Comparison of ENCODE assay signal across 8 cellular contexts in the genomic region with DNA sequence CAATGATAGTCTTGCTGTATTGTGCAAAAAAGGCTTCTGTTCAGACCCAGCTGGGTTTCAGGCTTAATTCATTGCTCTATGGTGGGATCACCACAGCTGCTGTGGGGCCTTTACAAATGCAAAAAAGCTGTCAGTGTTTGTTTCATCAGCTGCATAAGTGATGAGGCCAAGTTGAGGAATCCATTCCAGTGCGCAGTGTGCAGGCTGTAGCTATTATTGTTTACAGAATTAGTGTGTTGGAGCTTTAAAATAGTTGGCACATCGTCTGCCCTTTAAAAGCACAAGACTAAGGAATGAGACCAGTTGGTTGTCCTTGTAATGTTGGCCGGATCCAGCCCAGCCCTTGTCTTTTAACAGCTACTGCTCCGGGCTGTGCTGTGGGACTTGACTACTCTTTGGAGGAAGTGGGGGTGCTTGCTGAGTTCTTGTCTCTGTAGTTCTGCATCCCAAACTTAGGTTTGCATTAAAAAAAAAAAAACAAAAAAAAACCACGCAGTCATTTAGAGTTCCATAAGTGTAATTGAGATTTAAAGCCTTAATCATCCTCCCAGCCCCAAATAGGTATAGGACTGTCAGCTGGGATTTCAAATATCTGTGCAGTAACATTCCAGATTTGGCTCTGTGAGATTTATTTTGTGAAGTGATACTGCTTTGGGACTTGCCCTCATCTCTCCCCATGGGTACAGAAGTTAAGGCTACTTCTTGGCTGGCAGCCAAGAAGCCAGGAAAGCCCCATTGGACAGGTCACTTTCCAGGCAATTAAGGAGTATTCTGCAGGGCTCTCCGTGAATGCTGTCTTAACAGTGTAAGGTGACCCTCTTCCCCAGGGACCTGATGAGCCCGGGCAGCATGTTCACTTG. TPM values are rescaled to one million over a fixed set of nuclear protein-coding genes. Genes with fewer than 3 reads are reported as not detected.
DNase-seq lines count a peak whose midpoint lies in the region; ATAC-seq and TF ChIP-seq lines count a peak whose summit lies in the region.

No MANE protein-coding gene starts in this region.

- CTCF ChIA-PET in SK-N-SH (lab: Yijun Ruan, JAX), result interaction anchor here (1.1 kb wide), 1 partner anchor 23 kb away, joined by 4 read pairs; no protein-coding TSS in a partner anchor

- H3K4me2 ChIP-seq in SK-N-SH, result no peak overlapping the region

- H3K9me3 Mint-ChIP-seq in activated naive CD8-positive, alpha-beta T cell treated with anti-CD3 and anti-CD28 coated beads, Interleukin-2, amount 50 U/mL, for 24 hours, result no peaks in the 10 kb centered on the region

- no peak for TF ChIP-seq RAD21 in SK-N-SH (IDR thresholded peaks at IDR 0.05; ENCODE audit: low read length)

- intact Hi-C loops in spleen (cut with DNase I; ENCODE audit: low total_unique reads), result no loop called here

- POLR2A ChIA-PET in SK-N-SH (lab: Yijun Ruan, JAX), result no interaction called here

- H3K27ac Mint-ChIP-seq in activated naive CD8-positive, alpha-beta T cell treated with anti-CD3 and anti-CD28 coated beads, Interleukin-2, amount 50 U/mL, for 24 hours, result peak overlapping the region; percentile 6

- H3K4me3 Mint-ChIP-seq in activated naive CD8-positive, alpha-beta T cell treated with anti-CD3 and anti-CD28 coated beads, Interleukin-2, amount 50 U/mL, for 24 hours, result peak overlapping the region; percentile 16

- WGBS in SK-N-SH (ENCODE audit: low lambda C conversion rate), result 85% methylated on average over 6 of the region's 7 CpGs
- WGBS in spleen, 5 donors, result 29 to 34% (median 32%) methylated on average over 7 of the region's 7 CpGs

- H3K27ac ChIP-seq in SK-N-SH (ENCODE audit: low read depth in 2 of 2, low read length in 1 of 2) (no peak overlapping the region), iPS-18a (ENCODE audit: low read length) (no peak overlapping the region), spleen (peak overlapping the region in 6 of 8 donors; percentile 33 to 74 (median 45))

- no peaks in the 10 kb centered on the region for H3K27me3 Mint-ChIP-seq in activated naive CD8-positive, alpha-beta T cell treated with anti-CD3 and anti-CD28 coated beads, Interleukin-2, amount 50 U/mL, for 24 hours

- H3K36me3 Mint-ChIP-seq in activated naive CD8-positive, alpha-beta T cell treated with anti-CD3 and anti-CD28 coated beads, Interleukin-2, amount 50 U/mL, for 24 hours (ENCODE audit: low read depth), result peaks cover 22% of the 10 kb centered on the region

- H4K20me1 ChIP-seq in SK-N-SH (ENCODE audit: insufficient read depth), result peaks cover 22% of the 10 kb centered on the region

- TF ChIP-seq POLR2A in spleen (IDR thresholded peaks at IDR 0.05), result no peak

- peaks cover 92% of the 10 kb centered on the region for H3K4me1 Mint-ChIP-seq in activated naive CD8-positive, alpha-beta T cell treated with anti-CD3 and anti-CD28 coated beads, Interleukin-2, amount 50 U/mL, for 24 hours

- no peaks in the 10 kb centered on the region for H3K9me3 ChIP-seq in SK-N-SH
- no peaks in the 10 kb centered on the region for H3K9me3 ChIP-seq in iPS-18a (ENCODE audit: control insufficient read depth, low read depth, low read length)
- no peaks in the 10 kb centered on the region for H3K9me3 ChIP-seq in spleen

- DNase-seq in SK-N-SH, result no peak
- DNase-seq in activated naive CD8-positive, alpha-beta T cell treated with anti-CD3 and anti-CD28 coated beads, Interleukin-2, amount 50 U/mL, for 24 hours, result no peak
- no peak for DNase-seq in spleen
- no peak for DNase-seq in NCI-H2171 (lab: John Stamatoyannopoulos, UW)
- DNase-seq in DMS53 (lab: John Stamatoyannopoulos, UW), result no peak

- peaks cover 69% of the 10 kb centered on the region for H3K79me2 ChIP-seq in SK-N-SH (ENCODE audit: insufficient read depth)

- H2AFZ ChIP-seq in SK-N-SH (ENCODE audit: low read depth), result no peak overlapping the region

- no peak for ATAC-seq in SK-N-SH treated with all-trans-retinoic acid at 6 μM for 48 hours
- no peak for ATAC-seq in activated naive CD8-positive, alpha-beta T cell treated with anti-CD3 and anti-CD28 coated beads, Interleukin-2, amount 50 U/mL, for 24 hours
- ATAC-seq in HG03354 (IDR thresholded peaks at IDR 0.05; ENCODE audit: poor library complexity, severe bottlenecking, unreplicated experiment), result no peak

- H3K9ac ChIP-seq in SK-N-SH (no peak overlapping the region), iPS-18a (ENCODE audit: low read length) (no peak overlapping the region)

- H3K27me3 ChIP-seq in SK-N-SH (ENCODE audit: insufficient read depth), result no peaks in the 10 kb centered on the region
- no peaks in the 10 kb centered on the region for H3K27me3 ChIP-seq in iPS-18a (ENCODE audit: control insufficient read depth, insufficient read depth, low read length)
- H3K27me3 ChIP-seq in spleen (replicated peaks in 1 of 7), result no peaks in the 10 kb centered on the region

- no peaks in the 10 kb centered on the region for H3K36me3 ChIP-seq in SK-N-SH (replicated peaks in 1 of 2; ENCODE audit: control insufficient read depth in 1 of 2, insufficient read depth in 2 of 2, low read length in 1 of 2)
- no peaks in the 10 kb centered on the region for H3K36me3 ChIP-seq in iPS-18a (ENCODE audit: control insufficient read depth, low read depth, low read length)
- H3K36me3 ChIP-seq in spleen, result no peaks in the 10 kb centered on the region

- no peak for TF ChIP-seq EP300 in SK-N-SH (IDR thresholded peaks at IDR 0.05; ENCODE audit: borderline replicate concordance in 1 of 2, low read depth in 1 of 2, low read length in 1 of 2)

- no peak for TF ChIP-seq CTCF in SK-N-SH (IDR thresholded peaks at IDR 0.05)
- no peak for TF ChIP-seq CTCF in spleen (IDR thresholded peaks at IDR 0.05 in 8 of 11, conservative IDR thresholded peaks at IDR 0.05 in 3 of 11)

- H3F3A ChIP-seq in SK-N-SH (replicated peaks; ENCODE audit: insufficient read depth), result peaks cover 8% of the 10 kb centered on the region

- H3K4me1 ChIP-seq in SK-N-SH (ENCODE audit: control insufficient read depth in 1 of 2, insufficient read depth in 2 of 2, low read depth in 1 of 2, low read length in 1 of 2) (peaks cover 12 to 53% of the 10 kb centered on the region in 2 experiments; a peak in 3 of 4 replicates), iPS-18a (ENCODE audit: control insufficient read depth, low read depth, low read length) (peaks cover 80% of the 10 kb centered on the region), spleen (peaks cover 58 to 100% (median 85%) of the 10 kb centered on the region in 6 donors)

- H3K9me2 ChIP-seq in SK-N-SH, result no peaks in the 10 kb centered on the region

- H3K4me3 ChIP-seq in SK-N-SH (ENCODE audit: low read depth in 2 of 2, low read length in 1 of 2), result no peak overlapping the region
- H3K4me3 ChIP-seq in iPS-18a (ENCODE audit: low read length), result peak overlapping the region; percentile 51
- peak overlapping the region in 1 of 8 donors; percentile 28 for H3K4me3 ChIP-seq in spleen

TF ChIP-seq in SK-N-SH, 30 proteins besides CTCF, POLR2A, EP300 and RAD21:
- TF ChIP-seq NFIC (IDR thresholded peaks at IDR 0.05; ENCODE audit: borderline replicate concordance) (peak; percentile 33; the same call in 1 of the 2 replicates), MEF2A (IDR thresholded peaks at IDR 0.05; ENCODE audit: borderline replicate concordance, low read depth) (no peak)

TF ChIP-seq in SK-N-SH treated with all-trans-retinoic acid at 6 μM for 48 hours, 23 proteins besides CTCF, POLR2A, EP300 and RAD21:
- TF ChIP-seq PPARA (CRISPR knock-in tag; IDR thresholded peaks at IDR 0.05; ENCODE audit: borderline replicate concordance) (no peak), ZFP3 (CRISPR knock-in tag; IDR thresholded peaks at IDR 0.05) (no peak), OSR1 (CRISPR knock-in tag; IDR thresholded peaks at IDR 0.05) (no peak)

RNA-seq across cellular contexts. Expression of gene JARID2, which starts 19.3 kb away (rescaled TPM):
- polyA plus RNA-seq in SK-N-SH (2012; rRNA removed) (3.4 and 3.7 TPM in 2 replicates), spleen (1 to 10 TPM; 4.4 to 5.6 (median 5.3) TPM)
- polyA plus RNA-seq in SK-N-SH (2012; cell fraction: cytosol; rRNA removed), result 2.5 and 2.8 TPM in 2 replicates
- 6.3 and 6.7 TPM in 2 replicates for polyA plus RNA-seq in SK-N-SH (2012; cell fraction: nucleus; rRNA removed)
- 10 to 100 TPM; 18.6 to 27.1 (median 22.0) TPM for total RNA-seq in spleen

Comparison
In these comparisons a context has a peak if more than half of its experiments do, and no peak if none do; other contexts are left out.
1. H3K27ac ChIP-seq: peak in spleen (6 of 8); none in SK-N-SH (0 of 2) and iPS-18a (single experiment).